In the genomic region with DNA sequence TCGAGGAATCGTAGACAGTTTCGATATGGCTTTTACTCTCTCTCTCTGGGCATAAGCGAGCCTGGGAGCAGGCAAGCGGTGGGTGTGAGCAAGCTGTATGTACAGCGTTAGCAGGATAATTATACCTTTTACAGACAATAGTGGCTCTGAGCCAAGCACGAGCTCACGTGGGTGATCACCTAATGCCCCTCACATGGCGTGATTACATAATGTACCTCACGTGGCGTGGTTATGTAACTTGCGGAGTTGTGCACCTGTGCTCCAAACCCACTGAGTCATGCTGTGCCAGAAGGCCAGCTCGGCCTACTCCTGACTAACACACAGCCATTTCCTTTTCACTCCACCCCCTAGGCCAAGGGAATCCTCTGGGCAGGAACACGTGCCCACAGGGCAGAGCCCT, we compare ENCODE assay signal across 1 cellular context.
TF ChIP-seq lines count a peak whose summit lies in the region.

No MANE protein-coding gene starts in this region.

TF ChIP-seq in H1, 55 proteins besides CTCF, POLR2A, EP300 and RAD21:
- TF ChIP-seq MAFK (IDR thresholded peaks at IDR 0.05; ENCODE audit: low read depth, low read length) (no peak), BCL11A (IDR thresholded peaks at IDR 0.05; ENCODE audit: low read depth in 2 of 2, low read length in 2 of 2) (no peak), HDAC6 (IDR thresholded peaks at IDR 0.05; ENCODE audit: low read depth, low read length) (no peak), BACH1 (IDR thresholded peaks at IDR 0.05; ENCODE audit: low read length) (no peak), CBX5 (IDR thresholded peaks at IDR 0.05; ENCODE audit: low read depth, low read length) (no peak), JUN (IDR thresholded peaks at IDR 0.05; ENCODE audit: low read depth, low read length) (no peak)
- TF ChIP-seq, protein P1, sequence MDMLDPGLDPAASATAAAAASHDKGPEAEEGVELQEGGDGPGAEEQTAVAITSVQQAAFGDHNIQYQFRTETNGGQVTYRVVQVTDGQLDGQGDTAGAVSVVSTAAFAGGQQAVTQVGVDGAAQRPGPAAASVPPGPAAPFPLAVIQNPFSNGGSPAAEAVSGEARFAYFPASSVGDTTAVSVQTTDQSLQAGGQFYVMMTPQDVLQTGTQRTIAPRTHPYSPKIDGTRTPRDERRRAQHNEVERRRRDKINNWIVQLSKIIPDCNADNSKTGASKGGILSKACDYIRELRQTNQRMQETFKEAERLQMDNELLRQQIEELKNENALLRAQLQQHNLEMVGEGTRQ (IDR thresholded peaks at IDR 0.05; ENCODE audit: low read length) = no peak
- TF ChIP-seq, protein P2, sequence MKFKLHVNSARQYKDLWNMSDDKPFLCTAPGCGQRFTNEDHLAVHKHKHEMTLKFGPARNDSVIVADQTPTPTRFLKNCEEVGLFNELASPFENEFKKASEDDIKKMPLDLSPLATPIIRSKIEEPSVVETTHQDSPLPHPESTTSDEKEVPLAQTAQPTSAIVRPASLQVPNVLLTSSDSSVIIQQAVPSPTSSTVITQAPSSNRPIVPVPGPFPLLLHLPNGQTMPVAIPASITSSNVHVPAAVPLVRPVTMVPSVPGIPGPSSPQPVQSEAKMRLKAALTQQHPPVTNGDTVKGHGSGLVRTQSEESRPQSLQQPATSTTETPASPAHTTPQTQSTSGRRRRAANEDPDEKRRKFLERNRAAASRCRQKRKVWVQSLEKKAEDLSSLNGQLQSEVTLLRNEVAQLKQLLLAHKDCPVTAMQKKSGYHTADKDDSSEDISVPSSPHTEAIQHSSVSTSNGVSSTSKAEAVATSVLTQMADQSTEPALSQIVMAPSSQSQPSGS (IDR thresholded peaks at IDR 0.05; ENCODE audit: low read length) = no peak
